8 cellular contexts compared by ENCODE assay signal in the genomic region with DNA sequence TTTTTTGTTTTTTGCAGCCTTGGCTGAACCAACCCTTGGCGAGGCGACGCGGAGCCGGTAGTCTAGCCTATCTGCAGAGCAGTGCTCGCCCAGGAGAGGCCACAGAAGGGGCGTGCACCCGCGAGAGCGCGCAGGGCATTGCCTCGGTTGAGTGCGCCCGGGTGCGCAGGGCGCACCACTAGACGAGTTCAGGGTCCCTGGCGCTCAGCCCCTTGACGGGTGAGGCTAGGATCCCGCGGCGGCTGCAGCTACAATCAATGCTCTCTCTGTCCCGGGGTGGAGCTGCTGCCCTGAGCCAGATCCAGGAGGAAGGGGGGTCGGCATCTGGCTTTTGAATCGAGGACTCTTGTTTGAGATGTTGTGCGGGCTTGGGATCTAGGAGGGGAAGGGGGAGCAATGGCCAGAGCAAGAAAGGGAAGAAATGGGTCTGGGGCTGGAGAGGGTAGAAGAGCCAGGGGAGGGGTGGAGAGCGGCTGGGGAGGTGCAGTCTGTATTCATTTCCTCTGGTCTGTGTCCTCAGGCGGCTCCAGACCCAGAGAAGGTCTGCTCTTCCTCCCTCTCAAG. TPM values are rescaled to one million over a fixed set of nuclear protein-coding genes. Genes with fewer than 3 reads are reported as not detected.
A peak's percentile ranks its signal among the peaks of the same experiment; 100 is the strongest.
DNase-seq lines count a peak whose midpoint lies in the region; ATAC-seq and TF ChIP-seq lines count a peak whose summit lies in the region.

No MANE protein-coding gene starts in this region.

- no peak overlapping the region for H2BK120ac ChIP-seq in mesenchymal stem cell (ENCODE audit: low read depth, low read length)

- H3K23ac ChIP-seq in mesenchymal stem cell (ENCODE audit: low read length in 2 of 2): no peak overlapping the region

- no peak overlapping the region for H4K8ac ChIP-seq in mesenchymal stem cell (ENCODE audit: low read length)

- no peak overlapping the region for H3K18ac ChIP-seq in mesenchymal stem cell (ENCODE audit: low read depth in 1 of 2, low read length in 2 of 2)

- no peaks in the 10 kb centered on the region for H3K79me1 ChIP-seq in mesenchymal stem cell (replicated peaks; ENCODE audit: low read length, poor library complexity, severe bottlenecking)

- H3K14ac ChIP-seq in mesenchymal stem cell (ENCODE audit: low read length in 2 of 2): peak overlapping the region in 1 of 2 experiments; percentile 18

- no peak overlapping the region for H2BK15ac ChIP-seq in mesenchymal stem cell (ENCODE audit: low read depth, poor library complexity, severe bottlenecking)

- under 1% methylated on average over 27 of the region's 28 CpGs for WGBS in mesenchymal stem cell
- under 1% methylated on average over 28 of the region's 28 CpGs for WGBS in urinary bladder

- H3K4me2 ChIP-seq in mesenchymal stem cell (ENCODE audit: low read length, poor library complexity, severe bottlenecking): peak overlapping the region; percentile 20

- H2BK5ac ChIP-seq in mesenchymal stem cell (ENCODE audit: low read depth, low read length, poor library complexity, severe bottlenecking): no peak overlapping the region

- in situ Hi-C loops in brain microvascular endothelial cell (cut with HindIII; ENCODE audit: low pct_ligation_motif_present, low sequenced_read_pairs): no loop called here

- ATAC-seq in GM21526 (IDR thresholded peaks at IDR 0.05; ENCODE audit: low FRiP score, unreplicated experiment): no peak

- no peak overlapping the region for H3K4ac ChIP-seq in mesenchymal stem cell (ENCODE audit: low read depth in 1 of 2, low read length in 2 of 2)

- H2BK12ac ChIP-seq in mesenchymal stem cell (ENCODE audit: low read length in 2 of 2): no peak overlapping the region

- H3K27ac ChIP-seq in ACC112 (ENCODE audit: low read depth, low read length) (no peak overlapping the region), HUES48 (ENCODE audit: low read depth, low read length) (peak overlapping the region; percentile 77), brain microvascular endothelial cell (no peak overlapping the region), mesenchymal stem cell (ENCODE audit: low read length, poor library complexity, severe bottlenecking) (no peak overlapping the region), urinary bladder (ENCODE audit: low read depth) (no peak overlapping the region)

- H3K4me3 ChIP-seq in ACC112 (ENCODE audit: low read depth, low read length) (peak overlapping the region; percentile 96), HUES48 (ENCODE audit: low read depth, low read length) (peak overlapping the region; percentile 93), brain microvascular endothelial cell (ENCODE audit: low read depth, low read length) (peak overlapping the region; percentile 61), mesenchymal stem cell (ENCODE audit: insufficient read depth in 1 of 2, low read depth in 1 of 2, low read length in 2 of 2) (peak overlapping the region in 1 of 2 experiments; percentile 92), urinary bladder (ENCODE audit: low read depth, low read length) (peak overlapping the region; percentile 32)

- H2AFZ ChIP-seq in ACC112 (ENCODE audit: low read length, unreplicated experiment) (peak overlapping the region; percentile 57), mesenchymal stem cell (ENCODE audit: low read depth, low read length) (peak overlapping the region; percentile 18)

- no peak overlapping the region for H4K91ac ChIP-seq in mesenchymal stem cell (ENCODE audit: low read length)

- peaks cover 40% of the 10 kb centered on the region for H3K79me2 ChIP-seq in ACC112 (ENCODE audit: control insufficient read depth, insufficient read depth, low read length, unreplicated experiment)

- no peaks in the 10 kb centered on the region for H3K27me3 ChIP-seq in ACC112 (ENCODE audit: insufficient read depth, low read length)
- H3K27me3 ChIP-seq in HUES48 (ENCODE audit: control insufficient read depth, insufficient read depth, low read length): no peaks in the 10 kb centered on the region
- H3K27me3 ChIP-seq in brain microvascular endothelial cell (replicated peaks): peaks cover 8% of the 10 kb centered on the region
- H3K27me3 ChIP-seq in mesenchymal stem cell (ENCODE audit: control insufficient read depth in 1 of 2, insufficient read depth in 1 of 2, low read length in 2 of 2): peaks cover 0 to 85% of the 10 kb centered on the region in 2 experiments

- H3K36me3 ChIP-seq in ACC112 (ENCODE audit: insufficient read depth, low read length) (no peaks in the 10 kb centered on the region), HUES48 (ENCODE audit: control insufficient read depth, insufficient read depth, low read length) (peaks cover 36% of the 10 kb centered on the region), brain microvascular endothelial cell (replicated peaks) (no peaks in the 10 kb centered on the region), mesenchymal stem cell (ENCODE audit: control insufficient read depth in 1 of 2, insufficient read depth in 2 of 2, low read depth in 1 of 2, low read length in 2 of 2) (peaks cover 0 to 30% of the 10 kb centered on the region in 2 experiments), urinary bladder (ENCODE audit: insufficient read depth) (no peaks in the 10 kb centered on the region)

- no peak for TF ChIP-seq CTCF in brain microvascular endothelial cell (IDR thresholded peaks at IDR 0.05; ENCODE audit: low read depth, low read length, missing control alignments)

- no peaks in the 10 kb centered on the region for H3K9me3 ChIP-seq in HUES48 (ENCODE audit: control insufficient read depth, insufficient read depth, low read length)
- H3K9me3 ChIP-seq in mesenchymal stem cell (ENCODE audit: control insufficient read depth, low read length): no peaks in the 10 kb centered on the region

- no peak for DNase-seq in brain microvascular endothelial cell
- peak; percentile 25 for DNase-seq in mesenchymal stem cell
- DNase-seq in germinal center (ENCODE audit: low spot score): no peak
- DNase-seq in NCI-H510A treated with DMSO at 0.1 percent for 48 hours (lab: John Stamatoyannopoulos, UW): no peak

- no peak overlapping the region for H2AK5ac ChIP-seq in mesenchymal stem cell (ENCODE audit: low read length, severe bottlenecking)

- H3K4me1 ChIP-seq in ACC112 (ENCODE audit: control insufficient read depth, insufficient read depth, low read length, unreplicated experiment) (peaks cover 29% of the 10 kb centered on the region), HUES48 (ENCODE audit: control insufficient read depth, insufficient read depth, low read length) (peaks cover 62% of the 10 kb centered on the region), mesenchymal stem cell (ENCODE audit: control insufficient read depth, insufficient read depth, low read depth, low read length) (peaks cover 23% of the 10 kb centered on the region), urinary bladder (ENCODE audit: insufficient read depth) (no peaks in the 10 kb centered on the region)

- H3K9ac ChIP-seq in HUES48 (ENCODE audit: low read depth, low read length) (peak overlapping the region; percentile 76), mesenchymal stem cell (ENCODE audit: low read length) (peak overlapping the region; percentile 87)

RNA-seq across cellular contexts. Expression of a gene that starts 0.9 kb away (rescaled TPM):
- 87.8 TPM for polyA plus RNA-seq in mesenchymal stem cell (2013, experiment 1 of 2)
- polyA plus RNA-seq in mesenchymal stem cell (2013, experiment 2 of 2): 87.6 TPM
- 39.2 TPM for total RNA-seq in urinary bladder
- 148 TPM for polyA plus RNA-seq in urinary bladder

RNA-seq across cellular contexts. Expression of a gene that starts 40.5 kb away (rescaled TPM):
- 0.65 TPM for polyA plus RNA-seq in mesenchymal stem cell (2013, experiment 1 of 2)
- 0.60 TPM for polyA plus RNA-seq in mesenchymal stem cell (2013, experiment 2 of 2)
- 1.1 TPM for total RNA-seq in urinary bladder
- 4.8 TPM for polyA plus RNA-seq in urinary bladder
